9 cellular contexts compared by ENCODE assay signal in genomic region chr17:57519199-57519598, GRCh38.
DNase-seq lines count a peak whose midpoint lies in the region; ATAC-seq, FAIRE-seq and TF ChIP-seq lines count a peak whose summit lies in the region.
"Had no signal": no experiment of that assay in that cellular context is flagged by ENCODE, and none has a peak within 500 bp of the region (broad histone marks: within the 10 kb centered on the region; RNA-seq: fewer than 3 reads in every experiment).

No MANE protein-coding gene starts in this region.

- H3K4me3 ChIP-seq in gastrocnemius medialis = no peak overlapping the region
- H3K4me3 ChIP-seq: HAP-1 had no signal

- peak; percentile 64 for DNase-seq in HTR-8/SVneo (ENCODE audit: insufficient read length, low spot score)
- DNase-seq in T1000 (lab: John Stamatoyannopoulos, UW) = peak; percentile 46
- DNase-seq in glomerular visceral epithelial cell (ENCODE audit: extremely low spot score) = peak; percentile 90
- DNase-seq in gastrocnemius medialis = no peak
- DNase-seq: activated naive CD8-positive, alpha-beta T cell treated with anti-CD3 and anti-CD28 coated beads, Interleukin-2, amount 10 ng/mL, durations not matched to agents 7 days and 5 days had no signal

- H3K36me3 ChIP-seq in gastrocnemius medialis = no peaks in the 10 kb centered on the region
- H3K36me3 ChIP-seq: HAP-1 had no signal

- TF ChIP-seq CTCF in gastrocnemius medialis (IDR thresholded peaks at IDR 0.05 in 4 of 5, conservative IDR thresholded peaks at IDR 0.05 in 1 of 5) = no peak

- H3K4me1 ChIP-seq in gastrocnemius medialis = peaks cover 47 to 51% of the 10 kb centered on the region in 2 donors

- FAIRE-seq in HTR-8/SVneo (lab: Jason Lieb, UNC) = peak; percentile 74

- intact Hi-C loops in gastrocnemius medialis (cut with DNase I; ENCODE audit: low total_unique reads) = no loop called here

- in situ Hi-C loops in gastrocnemius medialis (cut with MboI; ENCODE audit: low sequenced_read_pairs in 4 of 4) = no loop called here

- no peaks in the 10 kb centered on the region for H3K27me3 ChIP-seq in gastrocnemius medialis

- no peak for TF ChIP-seq POLR2A in gastrocnemius medialis (IDR thresholded peaks at IDR 0.05)

- H3K9me3 ChIP-seq in gastrocnemius medialis = no peaks in the 10 kb centered on the region
- H3K9me3 ChIP-seq: HAP-1 had no signal

- ATAC-seq in gastrocnemius medialis (peak in 1 of 2 donors; percentile 9), GM18502 (IDR thresholded peaks at IDR 0.05; ENCODE audit: poor library complexity, unreplicated experiment) (no peak), HG03135 (IDR thresholded peaks at IDR 0.05; ENCODE audit: unreplicated experiment) (no peak), GM18868 (IDR thresholded peaks at IDR 0.05; ENCODE audit: unreplicated experiment) (no peak)

- peak overlapping the region in 3 of 4 donors; percentile 51 to 57 (median 56) for H3K27ac ChIP-seq in gastrocnemius medialis

Comparison
In these comparisons a context has a peak if more than half of its experiments do, and no peak if none do; other contexts are left out.
1. DNase-seq: peak in HTR-8/SVneo (single experiment), T1000 (single experiment) and glomerular visceral epithelial cell (single experiment); none in gastrocnemius medialis (0 of 2).